In genomic region chr9:87853843-87854242, GRCh38 we compare ENCODE assay signal across 21 cellular contexts. TPM values are rescaled to one million over a fixed set of nuclear protein-coding genes. Genes with fewer than 3 reads are reported as not detected.
"Had no signal": no experiment of that assay in that cellular context is flagged by ENCODE, and none has a peak within 500 bp of the region (broad histone marks: within the 10 kb centered on the region; RNA-seq: fewer than 3 reads in every experiment).

No MANE protein-coding gene starts in this region.

- H3K27me3 ChIP-seq: adrenal gland, pancreas, upper lobe of left lung had no signal

- H3K36me3 ChIP-seq: adrenal gland, heart left ventricle, left ventricle myocardium inferior, pancreas, upper lobe of left lung had no signal

- DNase-seq: activated CD4-positive, alpha-beta T cell treated with anti-CD3 and anti-CD28 coated beads, Interleukin-2, amount 10 ng/mL, durations not matched to agents 7 days and 5 days; activated CD4-positive, CD25-positive, alpha-beta regulatory T cell; activated naive CD4-positive, alpha-beta T cell treated with anti-CD3 and anti-CD28 coated beads, Interleukin-2, amount 10 ng/mL, durations not matched to agents 7 days and 5 days; adrenal gland; dermis blood vessel endothelial cell; heart left ventricle; left ventricle myocardium inferior; mesenchymal stem cell; pancreas; retina; stimulated activated CD4-positive, alpha-beta T cell treated with anti-CD3 and anti-CD28 coated beads, Interleukin-15, amount 100 ng/mL, for 24 hours; stimulated activated CD4-positive, alpha-beta T cell treated with anti-CD3 and anti-CD28 coated beads, Interleukin-4, amount 100 ng/mL, for 24 hours; T-helper 2 cell; upper lobe of left lung had no signal

- FAIRE-seq: keratinocyte, pancreas, TTC549 had no signal

- H3K4me1 ChIP-seq: adrenal gland, heart left ventricle, left ventricle myocardium inferior, pancreas had no signal

- ATAC-seq: esophagus mucosa, heart left ventricle, pancreas had no signal

- H3K27ac ChIP-seq: adrenal gland, heart left ventricle, left ventricle myocardium inferior, pancreas, upper lobe of left lung had no signal

- H3K4me3 ChIP-seq: adrenal gland, heart left ventricle, left ventricle myocardium inferior, pancreas, upper lobe of left lung had no signal

- H3K9me3 ChIP-seq: adrenal gland, heart left ventricle, left ventricle myocardium inferior, pancreas had no signal

RNA-seq across cellular contexts. Expression of gene SPATA31E1, which starts 28.8 kb away (rescaled TPM):
- total RNA-seq: activated CD4-positive, alpha-beta T cell treated with anti-CD3 and anti-CD28 coated beads, Interleukin-2, amount 10 ng/mL, durations not matched to agents 7 days and 5 days; activated CD8-positive, alpha-beta memory T cell treated with anti-CD3 and anti-CD28 coated beads for 36 hours; activated T-helper 2 cell treated with anti-CD3 and anti-CD28 coated beads, Interferon-gamma antibody, Interleukin-2, Interleukin-4, amounts not matched to agents 10 μg/mL and 5 μg/mL and 100 μg/mL, durations not matched to agents 14 hours and 24 hours and 36 hours; adrenal gland; dermis blood vessel endothelial cell; esophagus mucosa; fibroblast of villous mesenchyme; heart left ventricle; left ventricle myocardium inferior; pancreas; temporal lobe; upper lobe of left lung had no signal
